In the genomic region with DNA sequence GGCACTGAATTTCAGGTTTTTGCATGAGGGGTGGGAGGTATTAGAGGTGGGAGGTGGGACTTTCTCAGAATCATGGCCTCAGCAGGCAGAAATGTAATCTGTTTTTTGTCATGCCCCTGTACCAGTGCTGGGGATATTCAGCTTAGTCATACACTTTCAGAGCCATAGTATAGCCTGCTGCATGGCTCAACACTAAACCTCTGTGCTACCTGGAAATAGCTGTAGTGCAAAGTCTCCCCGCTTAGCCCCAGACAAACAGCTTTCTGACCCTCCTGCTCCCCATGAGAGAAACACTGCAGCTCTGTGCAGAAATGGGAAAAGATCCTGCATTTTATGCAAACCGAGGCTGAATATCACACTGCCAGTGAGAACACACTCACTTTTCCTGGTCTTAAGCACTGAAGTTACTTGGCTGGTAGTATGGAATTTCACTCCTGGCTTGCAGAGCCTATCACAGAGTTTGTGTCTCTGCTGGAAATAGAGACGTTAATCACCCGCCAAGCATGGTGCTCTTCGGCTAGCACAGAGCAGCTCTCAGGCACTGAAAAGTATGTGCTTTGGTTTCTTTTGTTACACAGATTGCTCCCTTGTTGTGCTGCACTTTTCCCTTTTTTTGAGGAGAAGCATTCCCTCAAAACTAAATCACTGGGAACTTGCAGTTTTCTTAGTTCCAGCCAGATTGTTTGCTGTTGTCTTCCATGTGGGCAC, we compare ENCODE assay signal across 2 cellular contexts.
TF ChIP-seq lines count a peak whose summit lies in the region.

No MANE protein-coding gene starts in this region.

TF ChIP-seq in WTC11, 78 proteins besides CTCF, POLR2A, EP300 and RAD21 (continued from another document):
- TF ChIP-seq, protein P1, sequence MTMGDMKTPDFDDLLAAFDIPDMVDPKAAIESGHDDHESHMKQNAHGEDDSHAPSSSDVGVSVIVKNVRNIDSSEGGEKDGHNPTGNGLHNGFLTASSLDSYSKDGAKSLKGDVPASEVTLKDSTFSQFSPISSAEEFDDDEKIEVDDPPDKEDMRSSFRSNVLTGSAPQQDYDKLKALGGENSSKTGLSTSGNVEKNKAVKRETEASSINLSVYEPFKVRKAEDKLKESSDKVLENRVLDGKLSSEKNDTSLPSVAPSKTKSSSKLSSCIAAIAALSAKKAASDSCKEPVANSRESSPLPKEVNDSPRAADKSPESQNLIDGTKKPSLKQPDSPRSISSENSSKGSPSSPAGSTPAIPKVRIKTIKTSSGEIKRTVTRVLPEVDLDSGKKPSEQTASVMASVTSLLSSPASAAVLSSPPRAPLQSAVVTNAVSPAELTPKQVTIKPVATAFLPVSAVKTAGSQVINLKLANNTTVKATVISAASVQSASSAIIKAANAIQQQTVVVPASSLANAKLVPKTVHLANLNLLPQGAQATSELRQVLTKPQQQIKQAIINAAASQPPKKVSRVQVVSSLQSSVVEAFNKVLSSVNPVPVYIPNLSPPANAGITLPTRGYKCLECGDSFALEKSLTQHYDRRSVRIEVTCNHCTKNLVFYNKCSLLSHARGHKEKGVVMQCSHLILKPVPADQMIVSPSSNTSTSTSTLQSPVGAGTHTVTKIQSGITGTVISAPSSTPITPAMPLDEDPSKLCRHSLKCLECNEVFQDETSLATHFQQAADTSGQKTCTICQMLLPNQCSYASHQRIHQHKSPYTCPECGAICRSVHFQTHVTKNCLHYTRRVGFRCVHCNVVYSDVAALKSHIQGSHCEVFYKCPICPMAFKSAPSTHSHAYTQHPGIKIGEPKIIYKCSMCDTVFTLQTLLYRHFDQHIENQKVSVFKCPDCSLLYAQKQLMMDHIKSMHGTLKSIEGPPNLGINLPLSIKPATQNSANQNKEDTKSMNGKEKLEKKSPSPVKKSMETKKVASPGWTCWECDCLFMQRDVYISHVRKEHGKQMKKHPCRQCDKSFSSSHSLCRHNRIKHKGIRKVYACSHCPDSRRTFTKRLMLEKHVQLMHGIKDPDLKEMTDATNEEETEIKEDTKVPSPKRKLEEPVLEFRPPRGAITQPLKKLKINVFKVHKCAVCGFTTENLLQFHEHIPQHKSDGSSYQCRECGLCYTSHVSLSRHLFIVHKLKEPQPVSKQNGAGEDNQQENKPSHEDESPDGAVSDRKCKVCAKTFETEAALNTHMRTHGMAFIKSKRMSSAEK (CRISPR knock-in tag; IDR thresholded peaks at IDR 0.05; ENCODE audit: borderline replicate concordance): no peak
- TF ChIP-seq, protein P2, sequence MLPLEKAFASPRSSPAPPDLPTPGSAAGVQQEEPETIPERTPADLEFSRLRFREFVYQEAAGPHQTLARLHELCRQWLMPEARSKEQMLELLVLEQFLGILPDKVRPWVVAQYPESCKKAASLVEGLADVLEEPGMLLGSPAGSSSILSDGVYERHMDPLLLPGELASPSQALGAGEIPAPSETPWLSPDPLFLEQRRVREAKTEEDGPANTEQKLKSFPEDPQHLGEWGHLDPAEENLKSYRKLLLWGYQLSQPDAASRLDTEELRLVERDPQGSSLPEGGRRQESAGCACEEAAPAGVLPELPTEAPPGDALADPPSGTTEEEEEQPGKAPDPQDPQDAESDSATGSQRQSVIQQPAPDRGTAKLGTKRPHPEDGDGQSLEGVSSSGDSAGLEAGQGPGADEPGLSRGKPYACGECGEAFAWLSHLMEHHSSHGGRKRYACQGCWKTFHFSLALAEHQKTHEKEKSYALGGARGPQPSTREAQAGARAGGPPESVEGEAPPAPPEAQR (CRISPR knock-in tag; IDR thresholded peaks at IDR 0.05): no peak
- no peak for TF ChIP-seq TP53 (CRISPR knock-in tag; IDR thresholded peaks at IDR 0.05)
- no peak for TF ChIP-seq ZNF396 (CRISPR knock-in tag; IDR thresholded peaks at IDR 0.05; ENCODE audit: borderline replicate concordance)
- no peak for TF ChIP-seq TEAD1 (CRISPR knock-in tag; IDR thresholded peaks at IDR 0.05)
- TF ChIP-seq ELF4 (CRISPR knock-in tag; IDR thresholded peaks at IDR 0.05; ENCODE audit: low read depth): no peak

TF ChIP-seq in SK-N-SH, 30 proteins besides CTCF, POLR2A, EP300 and RAD21 (continued from another document):
- TF ChIP-seq, protein P3, sequence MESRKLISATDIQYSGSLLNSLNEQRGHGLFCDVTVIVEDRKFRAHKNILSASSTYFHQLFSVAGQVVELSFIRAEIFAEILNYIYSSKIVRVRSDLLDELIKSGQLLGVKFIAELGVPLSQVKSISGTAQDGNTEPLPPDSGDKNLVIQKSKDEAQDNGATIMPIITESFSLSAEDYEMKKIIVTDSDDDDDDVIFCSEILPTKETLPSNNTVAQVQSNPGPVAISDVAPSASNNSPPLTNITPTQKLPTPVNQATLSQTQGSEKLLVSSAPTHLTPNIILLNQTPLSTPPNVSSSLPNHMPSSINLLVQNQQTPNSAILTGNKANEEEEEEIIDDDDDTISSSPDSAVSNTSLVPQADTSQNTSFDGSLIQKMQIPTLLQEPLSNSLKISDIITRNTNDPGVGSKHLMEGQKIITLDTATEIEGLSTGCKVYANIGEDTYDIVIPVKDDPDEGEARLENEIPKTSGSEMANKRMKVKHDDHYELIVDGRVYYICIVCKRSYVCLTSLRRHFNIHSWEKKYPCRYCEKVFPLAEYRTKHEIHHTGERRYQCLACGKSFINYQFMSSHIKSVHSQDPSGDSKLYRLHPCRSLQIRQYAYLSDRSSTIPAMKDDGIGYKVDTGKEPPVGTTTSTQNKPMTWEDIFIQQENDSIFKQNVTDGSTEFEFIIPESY (IDR thresholded peaks at IDR 0.05; ENCODE audit: borderline replicate concordance, low read depth): no peak
- TF ChIP-seq, protein P4, sequence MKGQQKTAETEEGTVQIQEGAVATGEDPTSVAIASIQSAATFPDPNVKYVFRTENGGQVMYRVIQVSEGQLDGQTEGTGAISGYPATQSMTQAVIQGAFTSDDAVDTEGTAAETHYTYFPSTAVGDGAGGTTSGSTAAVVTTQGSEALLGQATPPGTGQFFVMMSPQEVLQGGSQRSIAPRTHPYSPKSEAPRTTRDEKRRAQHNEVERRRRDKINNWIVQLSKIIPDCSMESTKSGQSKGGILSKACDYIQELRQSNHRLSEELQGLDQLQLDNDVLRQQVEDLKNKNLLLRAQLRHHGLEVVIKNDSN (IDR thresholded peaks at IDR 0.05; ENCODE audit: borderline replicate concordance, low read depth): no peak
- TF ChIP-seq TEAD4 (IDR thresholded peaks at IDR 0.05; ENCODE audit: borderline replicate concordance, insufficient read depth): no peak
- no peak for TF ChIP-seq MXI1 (IDR thresholded peaks at IDR 0.05; ENCODE audit: low read depth, low read length)
- TF ChIP-seq POLR2AphosphoS5 (IDR thresholded peaks at IDR 0.05; ENCODE audit: low read depth, low read length): no peak
